Comparison of ENCODE assay signal across 1 cellular context in the genomic region with DNA sequence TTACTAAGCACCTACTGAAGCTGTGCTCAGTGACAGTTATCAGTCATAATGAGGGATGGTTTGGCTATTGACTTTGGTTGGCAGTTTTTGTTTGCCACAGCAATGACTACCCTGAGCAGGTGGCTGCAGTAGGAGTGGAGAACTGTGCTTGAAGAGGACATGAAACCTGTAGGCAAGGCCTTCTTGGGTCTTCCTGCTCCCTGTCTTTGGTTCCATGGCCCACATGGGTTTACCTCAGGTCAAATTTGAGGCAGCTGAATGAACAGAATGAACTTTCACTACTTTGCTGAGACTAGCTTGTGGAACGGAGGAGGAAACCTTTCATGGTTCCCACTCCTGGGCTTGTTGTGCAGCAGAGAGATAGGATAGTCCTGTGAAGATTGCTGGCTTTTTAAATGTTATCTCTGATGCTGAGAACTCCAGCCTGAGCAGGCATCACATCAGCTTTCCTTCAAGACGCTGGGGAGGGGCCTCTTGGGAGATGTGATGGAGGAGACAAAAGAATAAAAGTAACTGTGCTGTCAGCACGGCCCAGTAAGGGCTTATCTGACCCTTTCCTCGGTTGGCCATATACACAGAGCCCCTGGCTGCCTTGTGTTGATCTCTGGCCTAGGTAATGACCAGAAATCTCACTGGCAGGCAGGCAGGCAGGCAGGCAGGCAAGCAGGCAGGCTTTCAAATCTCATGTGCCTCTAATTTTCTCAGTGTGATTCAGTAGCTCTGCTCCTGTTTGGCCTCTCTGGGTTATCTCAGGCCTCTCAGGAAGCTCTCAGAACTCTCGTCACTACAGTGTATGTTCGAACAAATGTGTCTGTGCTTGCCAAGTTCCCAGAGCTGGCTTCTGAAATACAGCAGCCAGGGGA.
A peak's percentile ranks its signal among the peaks of the same experiment; 100 is the strongest.
TF ChIP-seq lines count a peak whose summit lies in the region.

No MANE protein-coding gene starts in this region.

TF ChIP-seq in K562, 482 proteins besides CTCF, POLR2A, EP300 and RAD21 (continued from another document and continues in another):
- TF ChIP-seq, protein P1, sequence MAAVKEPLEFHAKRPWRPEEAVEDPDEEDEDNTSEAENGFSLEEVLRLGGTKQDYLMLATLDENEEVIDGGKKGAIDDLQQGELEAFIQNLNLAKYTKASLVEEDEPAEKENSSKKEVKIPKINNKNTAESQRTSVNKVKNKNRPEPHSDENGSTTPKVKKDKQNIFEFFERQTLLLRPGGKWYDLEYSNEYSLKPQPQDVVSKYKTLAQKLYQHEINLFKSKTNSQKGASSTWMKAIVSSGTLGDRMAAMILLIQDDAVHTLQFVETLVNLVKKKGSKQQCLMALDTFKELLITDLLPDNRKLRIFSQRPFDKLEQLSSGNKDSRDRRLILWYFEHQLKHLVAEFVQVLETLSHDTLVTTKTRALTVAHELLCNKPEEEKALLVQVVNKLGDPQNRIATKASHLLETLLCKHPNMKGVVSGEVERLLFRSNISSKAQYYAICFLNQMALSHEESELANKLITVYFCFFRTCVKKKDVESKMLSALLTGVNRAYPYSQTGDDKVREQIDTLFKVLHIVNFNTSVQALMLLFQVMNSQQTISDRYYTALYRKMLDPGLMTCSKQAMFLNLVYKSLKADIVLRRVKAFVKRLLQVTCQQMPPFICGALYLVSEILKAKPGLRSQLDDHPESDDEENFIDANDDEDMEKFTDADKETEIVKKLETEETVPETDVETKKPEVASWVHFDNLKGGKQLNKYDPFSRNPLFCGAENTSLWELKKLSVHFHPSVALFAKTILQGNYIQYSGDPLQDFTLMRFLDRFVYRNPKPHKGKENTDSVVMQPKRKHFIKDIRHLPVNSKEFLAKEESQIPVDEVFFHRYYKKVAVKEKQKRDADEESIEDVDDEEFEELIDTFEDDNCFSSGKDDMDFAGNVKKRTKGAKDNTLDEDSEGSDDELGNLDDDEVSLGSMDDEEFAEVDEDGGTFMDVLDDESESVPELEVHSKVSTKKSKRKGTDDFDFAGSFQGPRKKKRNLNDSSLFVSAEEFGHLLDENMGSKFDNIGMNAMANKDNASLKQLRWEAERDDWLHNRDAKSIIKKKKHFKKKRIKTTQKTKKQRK (IDR thresholded peaks at IDR 0.05; ENCODE audit: borderline replicate concordance, low read depth, low read length) = no peak
- TF ChIP-seq TFAM (CRISPR knock-in tag; conservative IDR thresholded peaks at IDR 0.05) = no peak
- 0 out of 2 replicates have a peak, but pooled peaks have one; percentile 33 for TF ChIP-seq RUNX1 (IDR thresholded peaks at IDR 0.05; ENCODE audit: low read depth)
- no peak for TF ChIP-seq ZNF232 (CRISPR knock-in tag; IDR thresholded peaks at IDR 0.05)
- TF ChIP-seq, protein P2, sequence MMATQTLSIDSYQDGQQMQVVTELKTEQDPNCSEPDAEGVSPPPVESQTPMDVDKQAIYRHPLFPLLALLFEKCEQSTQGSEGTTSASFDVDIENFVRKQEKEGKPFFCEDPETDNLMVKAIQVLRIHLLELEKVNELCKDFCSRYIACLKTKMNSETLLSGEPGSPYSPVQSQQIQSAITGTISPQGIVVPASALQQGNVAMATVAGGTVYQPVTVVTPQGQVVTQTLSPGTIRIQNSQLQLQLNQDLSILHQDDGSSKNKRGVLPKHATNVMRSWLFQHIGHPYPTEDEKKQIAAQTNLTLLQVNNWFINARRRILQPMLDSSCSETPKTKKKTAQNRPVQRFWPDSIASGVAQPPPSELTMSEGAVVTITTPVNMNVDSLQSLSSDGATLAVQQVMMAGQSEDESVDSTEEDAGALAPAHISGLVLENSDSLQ (IDR thresholded peaks at IDR 0.05) = peak; percentile 79
- no peak for TF ChIP-seq NFE2L1 (tag; IDR thresholded peaks at IDR 0.05; ENCODE audit: borderline replicate concordance, low read depth)
- TF ChIP-seq BCOR (IDR thresholded peaks at IDR 0.05) = peak; percentile 33; the same call in 1 of the 2 replicates
- no peak for TF ChIP-seq COPS2 (conservative IDR thresholded peaks at IDR 0.05)
- TF ChIP-seq CBX8 (IDR thresholded peaks at IDR 0.05; ENCODE audit: borderline replicate concordance, extremely low read depth, low read depth, low read length, poor library complexity, severe bottlenecking) = no peak
- TF ChIP-seq L3MBTL2 (IDR thresholded peaks at IDR 0.05) = peak; percentile 49
- TF ChIP-seq, protein P3, sequence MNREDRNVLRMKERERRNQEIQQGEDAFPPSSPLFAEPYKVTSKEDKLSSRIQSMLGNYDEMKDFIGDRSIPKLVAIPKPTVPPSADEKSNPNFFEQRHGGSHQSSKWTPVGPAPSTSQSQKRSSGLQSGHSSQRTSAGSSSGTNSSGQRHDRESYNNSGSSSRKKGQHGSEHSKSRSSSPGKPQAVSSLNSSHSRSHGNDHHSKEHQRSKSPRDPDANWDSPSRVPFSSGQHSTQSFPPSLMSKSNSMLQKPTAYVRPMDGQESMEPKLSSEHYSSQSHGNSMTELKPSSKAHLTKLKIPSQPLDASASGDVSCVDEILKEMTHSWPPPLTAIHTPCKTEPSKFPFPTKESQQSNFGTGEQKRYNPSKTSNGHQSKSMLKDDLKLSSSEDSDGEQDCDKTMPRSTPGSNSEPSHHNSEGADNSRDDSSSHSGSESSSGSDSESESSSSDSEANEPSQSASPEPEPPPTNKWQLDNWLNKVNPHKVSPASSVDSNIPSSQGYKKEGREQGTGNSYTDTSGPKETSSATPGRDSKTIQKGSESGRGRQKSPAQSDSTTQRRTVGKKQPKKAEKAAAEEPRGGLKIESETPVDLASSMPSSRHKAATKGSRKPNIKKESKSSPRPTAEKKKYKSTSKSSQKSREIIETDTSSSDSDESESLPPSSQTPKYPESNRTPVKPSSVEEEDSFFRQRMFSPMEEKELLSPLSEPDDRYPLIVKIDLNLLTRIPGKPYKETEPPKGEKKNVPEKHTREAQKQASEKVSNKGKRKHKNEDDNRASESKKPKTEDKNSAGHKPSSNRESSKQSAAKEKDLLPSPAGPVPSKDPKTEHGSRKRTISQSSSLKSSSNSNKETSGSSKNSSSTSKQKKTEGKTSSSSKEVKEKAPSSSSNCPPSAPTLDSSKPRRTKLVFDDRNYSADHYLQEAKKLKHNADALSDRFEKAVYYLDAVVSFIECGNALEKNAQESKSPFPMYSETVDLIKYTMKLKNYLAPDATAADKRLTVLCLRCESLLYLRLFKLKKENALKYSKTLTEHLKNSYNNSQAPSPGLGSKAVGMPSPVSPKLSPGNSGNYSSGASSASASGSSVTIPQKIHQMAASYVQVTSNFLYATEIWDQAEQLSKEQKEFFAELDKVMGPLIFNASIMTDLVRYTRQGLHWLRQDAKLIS (CRISPR knock-in tag; IDR thresholded peaks at IDR 0.05) = no peak
- no peak for TF ChIP-seq HMG20B (CRISPR knock-in tag; IDR thresholded peaks at IDR 0.05)
- no peak for TF ChIP-seq SMAD2 (IDR thresholded peaks at IDR 0.05; ENCODE audit: low read depth, low read length)
- peak; percentile 88 for TF ChIP-seq CBFA2T2 (conservative IDR thresholded peaks at IDR 0.05)
- TF ChIP-seq, protein P4, sequence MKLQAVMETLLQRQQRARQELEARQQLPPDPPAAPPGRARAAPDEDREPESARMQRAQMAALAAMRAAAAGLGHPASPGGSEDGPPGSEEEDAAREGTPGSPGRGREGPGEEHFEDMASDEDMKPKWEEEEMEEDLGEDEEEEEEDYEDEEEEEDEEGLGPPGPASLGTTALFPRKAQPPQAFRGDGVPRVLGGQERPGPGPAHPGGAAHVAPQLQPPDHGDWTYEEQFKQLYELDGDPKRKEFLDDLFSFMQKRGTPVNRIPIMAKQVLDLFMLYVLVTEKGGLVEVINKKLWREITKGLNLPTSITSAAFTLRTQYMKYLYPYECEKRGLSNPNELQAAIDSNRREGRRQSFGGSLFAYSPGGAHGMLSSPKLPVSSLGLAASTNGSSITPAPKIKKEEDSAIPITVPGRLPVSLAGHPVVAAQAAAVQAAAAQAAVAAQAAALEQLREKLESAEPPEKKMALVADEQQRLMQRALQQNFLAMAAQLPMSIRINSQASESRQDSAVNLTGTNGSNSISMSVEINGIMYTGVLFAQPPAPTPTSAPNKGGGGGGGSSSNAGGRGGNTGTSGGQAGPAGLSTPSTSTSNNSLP (IDR thresholded peaks at IDR 0.05; ENCODE audit: borderline replicate concordance, low read depth, low read length) = peak; percentile 50; the same call in 1 of the 2 replicates
- TF ChIP-seq, protein P5, sequence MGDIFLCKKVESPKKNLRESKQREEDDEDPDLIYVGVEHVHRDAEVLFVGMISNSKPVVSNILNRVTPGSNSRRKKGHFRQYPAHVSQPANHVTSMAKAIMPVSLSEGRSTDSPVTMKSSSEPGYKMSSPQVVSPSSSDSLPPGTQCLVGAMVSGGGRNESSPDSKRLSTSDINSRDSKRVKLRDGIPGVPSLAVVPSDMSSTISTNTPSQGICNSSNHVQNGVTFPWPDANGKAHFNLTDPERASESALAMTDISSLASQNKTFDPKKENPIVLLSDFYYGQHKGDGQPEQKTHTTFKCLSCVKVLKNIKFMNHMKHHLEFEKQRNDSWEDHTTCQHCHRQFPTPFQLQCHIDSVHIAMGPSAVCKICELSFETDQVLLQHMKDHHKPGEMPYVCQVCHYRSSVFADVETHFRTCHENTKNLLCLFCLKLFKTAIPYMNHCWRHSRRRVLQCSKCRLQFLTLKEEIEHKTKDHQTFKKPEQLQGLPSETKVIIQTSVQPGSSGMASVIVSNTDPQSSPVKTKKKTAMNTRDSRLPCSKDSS (IDR thresholded peaks at IDR 0.05; ENCODE audit: low read depth, partially characterized antibody) = peak; percentile 8
- no peak for TF ChIP-seq NR2C2 (CRISPR knock-in tag; IDR thresholded peaks at IDR 0.05)
- no peak for TF ChIP-seq NR2C2 (tag; IDR thresholded peaks at IDR 0.05)
- no peak for TF ChIP-seq ZNF586 (CRISPR knock-in tag; conservative IDR thresholded peaks at IDR 0.05)
- TF ChIP-seq SMAD4 (CRISPR knock-in tag; conservative IDR thresholded peaks at IDR 0.05) = peak; percentile 94
- TF ChIP-seq HDAC3 (IDR thresholded peaks at IDR 0.05; ENCODE audit: borderline replicate concordance, partially characterized antibody) = peak; percentile 74
- no peak for TF ChIP-seq ZNF347 (CRISPR knock-in tag; IDR thresholded peaks at IDR 0.05; ENCODE audit: low read depth)
- TF ChIP-seq ZNF785 (CRISPR knock-in tag; IDR thresholded peaks at IDR 0.05) = no peak
- TF ChIP-seq ZNF644 (tag; IDR thresholded peaks at IDR 0.05; ENCODE audit: low read depth) = no peak
- TF ChIP-seq HCFC1 (IDR thresholded peaks at IDR 0.05; ENCODE audit: low read depth, low read length) = no peak
- TF ChIP-seq, protein P6, sequence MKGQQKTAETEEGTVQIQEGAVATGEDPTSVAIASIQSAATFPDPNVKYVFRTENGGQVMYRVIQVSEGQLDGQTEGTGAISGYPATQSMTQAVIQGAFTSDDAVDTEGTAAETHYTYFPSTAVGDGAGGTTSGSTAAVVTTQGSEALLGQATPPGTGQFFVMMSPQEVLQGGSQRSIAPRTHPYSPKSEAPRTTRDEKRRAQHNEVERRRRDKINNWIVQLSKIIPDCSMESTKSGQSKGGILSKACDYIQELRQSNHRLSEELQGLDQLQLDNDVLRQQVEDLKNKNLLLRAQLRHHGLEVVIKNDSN (CRISPR knock-in tag; IDR thresholded peaks at IDR 0.05) = no peak
- peak in 1 of 2 experiments; percentile 68; a peak in 1 of 4 replicates for TF ChIP-seq FOXA3 (CRISPR knock-in tag; conservative IDR thresholded peaks at IDR 0.05 in 1 of 2, IDR thresholded peaks at IDR 0.05 in 1 of 2)
- TF ChIP-seq, protein P7, sequence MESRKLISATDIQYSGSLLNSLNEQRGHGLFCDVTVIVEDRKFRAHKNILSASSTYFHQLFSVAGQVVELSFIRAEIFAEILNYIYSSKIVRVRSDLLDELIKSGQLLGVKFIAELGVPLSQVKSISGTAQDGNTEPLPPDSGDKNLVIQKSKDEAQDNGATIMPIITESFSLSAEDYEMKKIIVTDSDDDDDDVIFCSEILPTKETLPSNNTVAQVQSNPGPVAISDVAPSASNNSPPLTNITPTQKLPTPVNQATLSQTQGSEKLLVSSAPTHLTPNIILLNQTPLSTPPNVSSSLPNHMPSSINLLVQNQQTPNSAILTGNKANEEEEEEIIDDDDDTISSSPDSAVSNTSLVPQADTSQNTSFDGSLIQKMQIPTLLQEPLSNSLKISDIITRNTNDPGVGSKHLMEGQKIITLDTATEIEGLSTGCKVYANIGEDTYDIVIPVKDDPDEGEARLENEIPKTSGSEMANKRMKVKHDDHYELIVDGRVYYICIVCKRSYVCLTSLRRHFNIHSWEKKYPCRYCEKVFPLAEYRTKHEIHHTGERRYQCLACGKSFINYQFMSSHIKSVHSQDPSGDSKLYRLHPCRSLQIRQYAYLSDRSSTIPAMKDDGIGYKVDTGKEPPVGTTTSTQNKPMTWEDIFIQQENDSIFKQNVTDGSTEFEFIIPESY (CRISPR knock-in tag; IDR thresholded peaks at IDR 0.05) = peak; percentile 51; the same call in 1 of the 2 replicates
- TF ChIP-seq BHLHE40 (IDR thresholded peaks at IDR 0.05; ENCODE audit: low read length) = peak; percentile 34; the same call in 1 of the 2 replicates
- no peak for TF ChIP-seq ADNP (tag; IDR thresholded peaks at IDR 0.05)
- TF ChIP-seq CCNT2 (IDR thresholded peaks at IDR 0.05; ENCODE audit: borderline replicate concordance, extremely low read depth, insufficient read length, low read depth, low read length) = peak; percentile 37
- TF ChIP-seq SAP30 (IDR thresholded peaks at IDR 0.05; ENCODE audit: borderline replicate concordance, insufficient read depth, low read depth, low read length, poor library complexity, severe bottlenecking) = no peak
- peak; percentile 50 to 68 for TF ChIP-seq NRF1 (conservative IDR thresholded peaks at IDR 0.05 in 1 of 2, IDR thresholded peaks at IDR 0.05 in 1 of 2)
- TF ChIP-seq, protein P8, sequence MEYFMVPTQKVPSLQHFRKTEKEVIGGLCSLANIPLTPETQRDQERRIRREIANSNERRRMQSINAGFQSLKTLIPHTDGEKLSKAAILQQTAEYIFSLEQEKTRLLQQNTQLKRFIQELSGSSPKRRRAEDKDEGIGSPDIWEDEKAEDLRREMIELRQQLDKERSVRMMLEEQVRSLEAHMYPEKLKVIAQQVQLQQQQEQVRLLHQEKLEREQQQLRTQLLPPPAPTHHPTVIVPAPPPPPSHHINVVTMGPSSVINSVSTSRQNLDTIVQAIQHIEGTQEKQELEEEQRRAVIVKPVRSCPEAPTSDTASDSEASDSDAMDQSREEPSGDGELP (CRISPR knock-in tag; IDR thresholded peaks at IDR 0.05; ENCODE audit: borderline replicate concordance) = peak; percentile 66
- no peak for TF ChIP-seq ZNF133 (CRISPR knock-in tag; IDR thresholded peaks at IDR 0.05)
- TF ChIP-seq NFE2 (IDR thresholded peaks at IDR 0.05; ENCODE audit: low read depth) = no peak
- peak; percentile 86 for TF ChIP-seq ZFP36 (IDR thresholded peaks at IDR 0.05; ENCODE audit: low read depth, low read length, partially characterized antibody)
- peak; percentile 70 for TF ChIP-seq ATF7 (IDR thresholded peaks at IDR 0.05)
- TF ChIP-seq MYBL2 (IDR thresholded peaks at IDR 0.05; ENCODE audit: low read depth) = no peak
- TF ChIP-seq MYBL2 (CRISPR knock-in tag; IDR thresholded peaks at IDR 0.05; ENCODE audit: borderline replicate concordance) = no peak
- TF ChIP-seq WHSC1 (IDR thresholded peaks at IDR 0.05; ENCODE audit: low read length) = no peak
- TF ChIP-seq HNRNPUL1 (IDR thresholded peaks at IDR 0.05; ENCODE audit: low read length) = no peak
- TF ChIP-seq, protein P9, sequence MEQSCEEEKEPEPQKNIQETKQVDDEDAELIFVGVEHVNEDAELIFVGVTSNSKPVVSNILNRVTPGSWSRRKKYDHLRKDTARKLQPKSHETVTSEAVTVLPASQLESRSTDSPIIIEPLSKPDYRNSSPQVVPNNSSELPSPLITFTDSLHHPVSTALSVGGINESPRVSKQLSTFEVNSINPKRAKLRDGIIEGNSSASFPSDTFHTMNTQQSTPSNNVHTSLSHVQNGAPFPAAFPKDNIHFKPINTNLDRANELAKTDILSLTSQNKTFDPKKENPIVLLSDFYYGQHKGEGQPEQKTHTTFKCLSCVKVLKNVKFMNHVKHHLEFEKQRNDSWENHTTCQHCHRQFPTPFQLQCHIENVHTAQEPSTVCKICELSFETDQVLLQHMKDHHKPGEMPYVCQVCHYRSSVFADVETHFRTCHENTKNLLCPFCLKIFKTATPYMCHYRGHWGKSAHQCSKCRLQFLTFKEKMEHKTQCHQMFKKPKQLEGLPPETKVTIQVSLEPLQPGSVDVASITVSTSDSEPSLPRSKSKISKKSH (CRISPR knock-in tag; IDR thresholded peaks at IDR 0.05) = no peak
- TF ChIP-seq CEBPB (tag; IDR thresholded peaks at IDR 0.05) = no peak
